Comparison of ENCODE assay signal across 8 cellular contexts in genomic region chr15:68559342-68560310, GRCh38. TPM values are rescaled to one million over a fixed set of nuclear protein-coding genes. Genes with fewer than 3 reads are reported as not detected.
DNase-seq lines count a peak whose midpoint lies in the region; TF ChIP-seq lines count a peak whose summit lies in the region.

No MANE protein-coding gene starts in this region.

- peak; percentile 97 for TF ChIP-seq CTCF in neutrophil (IDR thresholded peaks at IDR 0.05)

- H3K4me1 ChIP-seq in SJCRH30 (no peaks in the 10 kb centered on the region), neutrophil (ENCODE audit: control insufficient read depth in 1 of 2, insufficient read depth in 1 of 2, low read depth in 1 of 2, low read length in 1 of 2) (peaks cover 21 to 22% of the 10 kb centered on the region in 2 experiments)

- H3K9me3 ChIP-seq in SJCRH30 (replicated peaks) (no peaks in the 10 kb centered on the region), neutrophil (no peaks in the 10 kb centered on the region)

- H3K27ac ChIP-seq in SJCRH30 (no peak overlapping the region), neutrophil (no peak overlapping the region), substantia nigra (ENCODE audit: low read depth, low read length, poor library complexity, severe bottlenecking) (no peak overlapping the region)

- H3K27me3 ChIP-seq in SJCRH30 = 0 out of 2 replicates have a peak, but pooled peaks cover under 1% of the 10 kb centered on the region
- peaks cover 62% of the 10 kb centered on the region for H3K27me3 ChIP-seq in neutrophil

- peak overlapping the region; percentile 23 for H3K4me3 ChIP-seq in Jurkat, Clone E6-1 (ENCODE audit: low read length)
- H3K4me3 ChIP-seq in SJCRH30 = no peak overlapping the region; the same call in 1 of the 2 replicates
- peak overlapping the region; percentile 46 to 57 for H3K4me3 ChIP-seq in neutrophil (ENCODE audit: low read depth in 1 of 2, low read length in 1 of 2)

- H3K36me3 ChIP-seq in SJCRH30 (no peaks in the 10 kb centered on the region), neutrophil (no peaks in the 10 kb centered on the region)

- DNase-seq in NCI-H2081 (lab: John Stamatoyannopoulos, UW) = peak; percentile 66 to 70
- DNase-seq in NCI-H2081 treated with DMSO at 0.1 percent for 48 hours (lab: John Stamatoyannopoulos, UW) = no peak
- peak; percentile 27 for DNase-seq in Jurkat, Clone E6-1 (ENCODE audit: low read depth, low spot score)
- peak; percentile 71 to 77 for DNase-seq in SJCRH30
- peak; percentile 40 to 68 (median 56) for DNase-seq in activated naive CD4-positive, alpha-beta T cell (lab: John Stamatoyannopoulos, UW)
- DNase-seq in germinal center (ENCODE audit: low spot score) = peak; percentile 86
- DNase-seq in substantia nigra (lab: John Stamatoyannopoulos, UW) = peak in 46 of 49 donors; percentile 35 to 92 (median 71)

RNA-seq across cellular contexts. Expression of gene CORO2B, which starts 19.2 kb away (rescaled TPM):
- not detected for polyA plus RNA-seq in Jurkat, Clone E6-1 (2012; ENCODE audit: insufficient read depth, insufficient read length)
- total RNA-seq in SJCRH30 (2014; rRNA removed; shearing (Covaris generic)) = not detected in 2 replicates
